ENCODE assay signal across 12 cellular contexts in the genomic region with DNA sequence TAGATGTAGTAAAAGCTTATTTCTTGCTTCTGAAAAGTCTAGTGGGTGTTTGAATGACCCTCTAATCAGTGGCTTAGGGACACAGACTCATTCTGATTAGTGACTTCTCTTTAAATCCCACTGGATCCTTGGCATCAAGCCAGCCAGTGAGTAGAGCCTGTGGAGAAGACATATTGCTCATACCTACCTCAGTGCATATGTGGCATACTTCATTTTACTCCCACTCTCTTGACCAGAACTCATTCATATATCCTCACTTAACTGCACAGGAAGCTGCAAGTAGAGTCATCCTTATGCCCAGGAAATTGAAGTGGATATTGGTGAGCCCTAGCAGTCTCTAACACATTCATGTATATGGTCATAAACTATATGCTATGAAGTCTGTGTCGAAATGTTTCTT.
DNase-seq lines count a peak whose midpoint lies in the region; ATAC-seq and TF ChIP-seq lines count a peak whose summit lies in the region.
"Had no signal": no experiment of that assay in that cellular context is flagged by ENCODE, and none has a peak within 500 bp of the region (broad histone marks: within the 10 kb centered on the region; RNA-seq: fewer than 3 reads in every experiment).

No MANE protein-coding gene starts in this region.

- intact Hi-C loops in naive thymus-derived CD4-positive, alpha-beta T cell (cut with micrococcal nuclease) = loop anchor here in 1 of 2 donors (10.0 kb wide), 1 partner anchor 310 kb away; a partner anchor contains a TSS

- H3K9me2 ChIP-seq in SK-N-SH = no peaks in the 10 kb centered on the region

- POLR2A ChIA-PET in SK-N-SH (lab: Yijun Ruan, JAX) = no interaction called here
- POLR2A ChIA-PET in naive thymus-derived CD4-positive, alpha-beta T cell (lab: Charles Lee) = interaction anchor here (1.3 to 1.8 kb wide), 2 partner anchors 10 to 308 kb away, joined by 3 to 7 read pairs; no protein-coding TSS in a partner anchor

- no peak overlapping the region for H3K4me3 ChIP-seq in SK-N-SH (ENCODE audit: low read depth in 2 of 2, low read length in 1 of 2)
- no peak overlapping the region for H3K4me3 ChIP-seq in HFF-Myc (replicated peaks; ENCODE audit: low read depth, low read length)
- H3K4me3 ChIP-seq in naive thymus-derived CD4-positive, alpha-beta T cell (ENCODE audit: low read length) = no peak overlapping the region
- H3K4me3 ChIP-seq: lung, thyroid gland had no signal

- peaks cover 0 to 21% of the 10 kb centered on the region in 2 experiments; a peak in 2 of 4 replicates for H3K4me1 ChIP-seq in SK-N-SH (ENCODE audit: control insufficient read depth in 1 of 2, insufficient read depth in 2 of 2, low read depth in 1 of 2, low read length in 1 of 2)
- H3K4me1 ChIP-seq in naive thymus-derived CD4-positive, alpha-beta T cell (ENCODE audit: control insufficient read depth in 2 of 2, insufficient read depth in 2 of 2, low read length in 2 of 2) = peaks cover 8 to 28% of the 10 kb centered on the region in 2 donors
- H3K4me1 ChIP-seq: parathyroid adenoma had no signal

- no peak overlapping the region for H3K4me3 Mint-ChIP-seq in activated naive CD8-positive, alpha-beta T cell treated with anti-CD3 and anti-CD28 coated beads, Interleukin-2, amount 50 U/mL, for 24 hours
- peak overlapping the region in 1 of 10 donors; percentile 40 for H3K4me3 Mint-ChIP-seq in naive thymus-derived CD4-positive, alpha-beta T cell
- H3K4me3 Mint-ChIP-seq: B cell had no signal

- peaks cover 60% of the 10 kb centered on the region for H3K4me1 Mint-ChIP-seq in activated naive CD8-positive, alpha-beta T cell treated with anti-CD3 and anti-CD28 coated beads, Interleukin-2, amount 50 U/mL, for 24 hours
- peaks cover 37 to 82% (median 72%) of the 10 kb centered on the region in 7 donors for H3K4me1 Mint-ChIP-seq in naive thymus-derived CD4-positive, alpha-beta T cell

- no peak overlapping the region for H3K4me2 ChIP-seq in SK-N-SH

- DNase-seq in SK-N-SH = no peak
- DNase-seq in HFF-Myc (ENCODE audit: extremely low read depth, low read depth) = peak; percentile 31
- DNase-seq in activated naive CD8-positive, alpha-beta T cell treated with anti-CD3 and anti-CD28 coated beads, Interleukin-2, amount 50 U/mL, for 24 hours = peak; percentile 5
- DNase-seq in naive thymus-derived CD4-positive, alpha-beta T cell = no peak
- DNase-seq: thyroid gland had no signal

- TF ChIP-seq RAD21 in SK-N-SH (IDR thresholded peaks at IDR 0.05; ENCODE audit: low read length) = no peak

- H3K27me3 ChIP-seq in SK-N-SH (ENCODE audit: insufficient read depth) = no peaks in the 10 kb centered on the region
- no peaks in the 10 kb centered on the region for H3K27me3 ChIP-seq in naive thymus-derived CD4-positive, alpha-beta T cell (ENCODE audit: control insufficient read depth in 2 of 2, insufficient read depth in 2 of 2, low read length in 2 of 2)
- H3K27me3 ChIP-seq: thyroid gland had no signal

- peak overlapping the region; percentile 21 for H3K27ac Mint-ChIP-seq in activated naive CD8-positive, alpha-beta T cell treated with anti-CD3 and anti-CD28 coated beads, Interleukin-2, amount 50 U/mL, for 24 hours
- peak overlapping the region in 5 of 9 donors; percentile 1 to 95 (median 3) for H3K27ac Mint-ChIP-seq in naive thymus-derived CD4-positive, alpha-beta T cell
- H3K27ac Mint-ChIP-seq: B cell had no signal

- peaks cover 5% of the 10 kb centered on the region for H3F3A ChIP-seq in SK-N-SH (replicated peaks; ENCODE audit: insufficient read depth)

- H2AFZ ChIP-seq in SK-N-SH (ENCODE audit: low read depth) = no peak overlapping the region
- H2AFZ ChIP-seq: parathyroid adenoma had no signal

- H3K27me3 Mint-ChIP-seq in activated naive CD8-positive, alpha-beta T cell treated with anti-CD3 and anti-CD28 coated beads, Interleukin-2, amount 50 U/mL, for 24 hours = no peaks in the 10 kb centered on the region
- no peaks in the 10 kb centered on the region for H3K27me3 Mint-ChIP-seq in naive thymus-derived CD4-positive, alpha-beta T cell
- H3K27me3 Mint-ChIP-seq: B cell had no signal

- no peaks in the 10 kb centered on the region for H3K9me3 ChIP-seq in SK-N-SH
- H3K9me3 ChIP-seq in naive thymus-derived CD4-positive, alpha-beta T cell (ENCODE audit: control insufficient read depth in 2 of 3, low read length in 3 of 3) = no peaks in the 10 kb centered on the region
- H3K9me3 ChIP-seq: thyroid gland had no signal

- H3K27ac ChIP-seq in SK-N-SH (ENCODE audit: low read depth in 2 of 2, low read length in 1 of 2) = no peak overlapping the region
- no peak overlapping the region for H3K27ac ChIP-seq in naive thymus-derived CD4-positive, alpha-beta T cell (ENCODE audit: low read depth, low read length)
- H3K27ac ChIP-seq: parathyroid adenoma, thyroid gland had no signal

- no peak for ATAC-seq in SK-N-SH treated with all-trans-retinoic acid at 6 μM for 48 hours
- ATAC-seq in activated naive CD8-positive, alpha-beta T cell treated with anti-CD3 and anti-CD28 coated beads, Interleukin-2, amount 50 U/mL, for 24 hours = peak; percentile 62
- no peak for ATAC-seq in naive thymus-derived CD4-positive, alpha-beta T cell
- ATAC-seq in GM19455 (IDR thresholded peaks at IDR 0.05; ENCODE audit: unreplicated experiment) = no peak
- no peak for ATAC-seq in GM19395 (IDR thresholded peaks at IDR 0.05; ENCODE audit: unreplicated experiment)
- ATAC-seq in GM18519 (IDR thresholded peaks at IDR 0.05; ENCODE audit: low FRiP score, unreplicated experiment) = no peak

- peaks cover 16 to 35% of the 10 kb centered on the region in 2 experiments for H3K36me3 ChIP-seq in SK-N-SH (replicated peaks in 1 of 2; ENCODE audit: control insufficient read depth in 1 of 2, insufficient read depth in 2 of 2, low read length in 1 of 2)
- no peaks in the 10 kb centered on the region for H3K36me3 ChIP-seq in naive thymus-derived CD4-positive, alpha-beta T cell (ENCODE audit: control insufficient read depth in 2 of 3, insufficient read depth in 3 of 3, low read length in 3 of 3)
- H3K36me3 ChIP-seq: thyroid gland had no signal

- peaks cover 23% of the 10 kb centered on the region for H3K79me2 ChIP-seq in SK-N-SH (ENCODE audit: insufficient read depth)
- H3K79me2 ChIP-seq: parathyroid adenoma had no signal

- no peak for TF ChIP-seq CTCF in SK-N-SH (IDR thresholded peaks at IDR 0.05)
- TF ChIP-seq CTCF in HFF-Myc (IDR thresholded peaks at IDR 0.05; ENCODE audit: low read depth, low read length, missing control alignments) = no peak

- 95% methylated on average over 1 of the region's 1 CpG for WGBS in SK-N-SH (ENCODE audit: low lambda C conversion rate)

- H4K20me1 ChIP-seq in SK-N-SH (ENCODE audit: insufficient read depth) = no peaks in the 10 kb centered on the region

- H3K9ac ChIP-seq in SK-N-SH = no peak overlapping the region
- H3K9ac ChIP-seq: parathyroid adenoma had no signal

- H3K9me3 Mint-ChIP-seq in activated naive CD8-positive, alpha-beta T cell treated with anti-CD3 and anti-CD28 coated beads, Interleukin-2, amount 50 U/mL, for 24 hours = no peaks in the 10 kb centered on the region
- H3K9me3 Mint-ChIP-seq in naive thymus-derived CD4-positive, alpha-beta T cell = peaks cover 0 to 7% (median 0%) of the 10 kb centered on the region in 11 donors

- no peak for TF ChIP-seq EP300 in SK-N-SH (IDR thresholded peaks at IDR 0.05; ENCODE audit: borderline replicate concordance in 1 of 2, low read depth in 1 of 2, low read length in 1 of 2)

- CTCF ChIA-PET in SK-N-SH (lab: Yijun Ruan, JAX) = no interaction called here
- CTCF ChIA-PET in naive thymus-derived CD4-positive, alpha-beta T cell (lab: Charles Lee) = no interaction called here

- peaks cover 28% of the 10 kb centered on the region for H3K36me3 Mint-ChIP-seq in activated naive CD8-positive, alpha-beta T cell treated with anti-CD3 and anti-CD28 coated beads, Interleukin-2, amount 50 U/mL, for 24 hours (ENCODE audit: low read depth)
- H3K36me3 Mint-ChIP-seq in naive thymus-derived CD4-positive, alpha-beta T cell = peaks cover 0 to 29% (median 2%) of the 10 kb centered on the region in 5 donors

TF ChIP-seq in SK-N-SH, 30 proteins besides CTCF, POLR2A, EP300 and RAD21 (continues in another document):
- TF ChIP-seq NFIC (IDR thresholded peaks at IDR 0.05; ENCODE audit: borderline replicate concordance) (peak; percentile 53), POLR2AphosphoS5 (IDR thresholded peaks at IDR 0.05; ENCODE audit: low read depth, low read length) (no peak), NRF1 (IDR thresholded peaks at IDR 0.05; ENCODE audit: low read depth, low read length) (no peak), EZH2phosphoT487 (IDR thresholded peaks at IDR 0.05; ENCODE audit: borderline replicate concordance, low read depth) (no peak)
- TF ChIP-seq, protein P1, sequence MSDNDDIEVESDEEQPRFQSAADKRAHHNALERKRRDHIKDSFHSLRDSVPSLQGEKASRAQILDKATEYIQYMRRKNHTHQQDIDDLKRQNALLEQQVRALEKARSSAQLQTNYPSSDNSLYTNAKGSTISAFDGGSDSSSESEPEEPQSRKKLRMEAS (IDR thresholded peaks at IDR 0.05; ENCODE audit: low read depth) = no peak
- TF ChIP-seq, protein P2, sequence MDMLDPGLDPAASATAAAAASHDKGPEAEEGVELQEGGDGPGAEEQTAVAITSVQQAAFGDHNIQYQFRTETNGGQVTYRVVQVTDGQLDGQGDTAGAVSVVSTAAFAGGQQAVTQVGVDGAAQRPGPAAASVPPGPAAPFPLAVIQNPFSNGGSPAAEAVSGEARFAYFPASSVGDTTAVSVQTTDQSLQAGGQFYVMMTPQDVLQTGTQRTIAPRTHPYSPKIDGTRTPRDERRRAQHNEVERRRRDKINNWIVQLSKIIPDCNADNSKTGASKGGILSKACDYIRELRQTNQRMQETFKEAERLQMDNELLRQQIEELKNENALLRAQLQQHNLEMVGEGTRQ (IDR thresholded peaks at IDR 0.05; ENCODE audit: borderline replicate concordance, low read depth, low read length) = no peak

TF ChIP-seq in SK-N-SH treated with all-trans-retinoic acid at 6 μM for 48 hours, 23 proteins besides CTCF, POLR2A, EP300 and RAD21 (continues in another document):
- TF ChIP-seq PPARA (CRISPR knock-in tag; IDR thresholded peaks at IDR 0.05; ENCODE audit: borderline replicate concordance) (no peak), TCF4 (CRISPR knock-in tag; IDR thresholded peaks at IDR 0.05; ENCODE audit: borderline replicate concordance) (no peak), OSR1 (CRISPR knock-in tag; IDR thresholded peaks at IDR 0.05) (no peak), CSDC2 (CRISPR knock-in tag; IDR thresholded peaks at IDR 0.05) (no peak), TOX (CRISPR knock-in tag; IDR thresholded peaks at IDR 0.05; ENCODE audit: borderline replicate concordance) (no peak)
- TF ChIP-seq, protein P3, sequence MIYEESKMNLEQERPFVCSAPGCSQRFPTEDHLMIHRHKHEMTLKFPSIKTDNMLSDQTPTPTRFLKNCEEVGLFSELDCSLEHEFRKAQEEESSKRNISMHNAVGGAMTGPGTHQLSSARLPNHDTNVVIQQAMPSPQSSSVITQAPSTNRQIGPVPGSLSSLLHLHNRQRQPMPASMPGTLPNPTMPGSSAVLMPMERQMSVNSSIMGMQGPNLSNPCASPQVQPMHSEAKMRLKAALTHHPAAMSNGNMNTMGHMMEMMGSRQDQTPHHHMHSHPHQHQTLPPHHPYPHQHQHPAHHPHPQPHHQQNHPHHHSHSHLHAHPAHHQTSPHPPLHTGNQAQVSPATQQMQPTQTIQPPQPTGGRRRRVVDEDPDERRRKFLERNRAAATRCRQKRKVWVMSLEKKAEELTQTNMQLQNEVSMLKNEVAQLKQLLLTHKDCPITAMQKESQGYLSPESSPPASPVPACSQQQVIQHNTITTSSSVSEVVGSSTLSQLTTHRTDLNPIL (CRISPR knock-in tag; IDR thresholded peaks at IDR 0.05; ENCODE audit: low read depth) = no peak

Comparison
In these comparisons a context has a peak if more than half of its experiments do, and no peak if none do; other contexts are left out.
1. DNase-seq: peak in HFF-Myc (single experiment) and activated naive CD8-positive, alpha-beta T cell treated with anti-CD3 and anti-CD28 coated beads, Interleukin-2, amount 50 U/mL, for 24 hours (single experiment); none in SK-N-SH (single experiment) and naive thymus-derived CD4-positive, alpha-beta T cell (0 of 9).